ENCODE assay signal across 8 cellular contexts in the genomic region with DNA sequence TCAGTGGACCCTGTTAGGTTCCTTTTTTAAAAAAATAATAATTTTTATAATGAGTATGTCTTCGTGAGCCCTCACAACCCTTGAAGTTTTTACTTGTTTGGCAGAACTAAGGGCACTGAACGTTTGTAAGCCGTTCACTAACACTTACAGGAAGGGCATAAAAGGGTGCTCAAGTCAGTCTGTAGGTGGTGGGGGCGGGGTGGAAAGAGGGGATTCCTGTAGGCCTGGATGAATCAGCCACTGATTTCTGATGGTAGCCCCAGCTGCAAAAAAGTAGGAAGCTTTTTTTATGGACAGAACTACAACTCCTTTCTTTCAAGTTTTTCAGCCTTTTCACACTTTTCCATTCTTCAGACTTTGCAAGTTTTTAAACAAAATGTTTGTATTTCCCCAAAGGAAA. TPM values are rescaled to one million over a fixed set of nuclear protein-coding genes. Genes with fewer than 3 reads are reported as not detected.
DNase-seq lines count a peak whose midpoint lies in the region; ATAC-seq and TF ChIP-seq lines count a peak whose summit lies in the region.

No MANE protein-coding gene starts in this region.

- DNase-seq in HT1080 (ENCODE audit: low read depth), result peak; percentile 15
- peak; percentile 69 for DNase-seq in activated T-cell treated with anti-CD3 and anti-CD28 coated beads, Interleukin-2, amount 50 U/mL, for 4 hours
- DNase-seq in hepatocyte (ENCODE audit: low spot score), result no peak
- peak; percentile 49 for DNase-seq in stimulated activated CD8-positive, alpha-beta memory T cell treated with anti-CD3 and anti-CD28 coated beads, Interleukin-12 subunit alpha, Interleukin-12 subunit beta, amount 100 ng/mL, for 4 hours (ENCODE audit: low read depth)
- no peak for DNase-seq in GF-D8 (lab: John Stamatoyannopoulos, UW)
- no peak for DNase-seq in NCI-H2029 treated with DMSO at 0.1 percent for 48 hours (lab: John Stamatoyannopoulos, UW)
- no peak for DNase-seq in DMS53 (lab: John Stamatoyannopoulos, UW)

- no peak overlapping the region for H3K4me3 ChIP-seq in hepatocyte

- H3K9me3 Mint-ChIP-seq in activated T-cell treated with anti-CD3 and anti-CD28 coated beads, Interleukin-2, amount 50 U/mL, for 4 hours, result no peaks in the 10 kb centered on the region

- WGBS in hepatocyte (ENCODE audit: low lambda C conversion rate, missing lambda C conversion rate), result 62% methylated on average over 4 of the region's 4 CpGs

- no peaks in the 10 kb centered on the region for H3K27me3 ChIP-seq in hepatocyte

- no peak for TF ChIP-seq CTCF in hepatocyte (IDR thresholded peaks at IDR 0.05; ENCODE audit: poor library complexity)

- H3K27ac ChIP-seq in hepatocyte, result peak overlapping the region; percentile 79

- peak overlapping the region; percentile 23 for H3K4me2 ChIP-seq in hepatocyte

- H3K9me3 ChIP-seq in hepatocyte (ENCODE audit: low read depth), result no peaks in the 10 kb centered on the region

- no peaks in the 10 kb centered on the region for H3K27me3 Mint-ChIP-seq in activated T-cell treated with anti-CD3 and anti-CD28 coated beads, Interleukin-2, amount 50 U/mL, for 4 hours (ENCODE audit: low read depth)

- H3K36me3 Mint-ChIP-seq in activated T-cell treated with anti-CD3 and anti-CD28 coated beads, Interleukin-2, amount 50 U/mL, for 4 hours (ENCODE audit: insufficient read depth), result no peaks in the 10 kb centered on the region

- peaks cover 98% of the 10 kb centered on the region for H3K79me2 ChIP-seq in hepatocyte

- peaks cover 85% of the 10 kb centered on the region for H3K4me1 Mint-ChIP-seq in activated T-cell treated with anti-CD3 and anti-CD28 coated beads, Interleukin-2, amount 50 U/mL, for 4 hours (ENCODE audit: low read depth)

- H3K36me3 ChIP-seq in hepatocyte (replicated peaks; ENCODE audit: insufficient read depth, low read depth), result no peaks in the 10 kb centered on the region

- H3K4me1 ChIP-seq in hepatocyte (ENCODE audit: insufficient read depth), result peaks cover 56% of the 10 kb centered on the region

- H3K9me2 ChIP-seq in hepatocyte (replicated peaks; ENCODE audit: insufficient read depth), result no peaks in the 10 kb centered on the region

- H2AFZ ChIP-seq in hepatocyte, result no peak overlapping the region

- peaks cover 31% of the 10 kb centered on the region for H4K20me1 ChIP-seq in hepatocyte (ENCODE audit: insufficient read depth, poor library complexity, severe bottlenecking)

- peak overlapping the region; percentile 24 for H3K4me3 Mint-ChIP-seq in activated T-cell treated with anti-CD3 and anti-CD28 coated beads, Interleukin-2, amount 50 U/mL, for 4 hours

- ATAC-seq in activated T-cell treated with anti-CD3 and anti-CD28 coated beads, Interleukin-2, amount 50 U/mL, for 4 hours, result peak; percentile 79 to 85
- no peak for ATAC-seq in HG02642 (IDR thresholded peaks at IDR 0.05; ENCODE audit: poor library complexity, unreplicated experiment)

RNA-seq across cellular contexts. Expression of a gene that starts 35.8 kb away (rescaled TPM):
- 12.6 and 14.0 TPM in 2 replicates for total RNA-seq in HT1080 (2014; rRNA removed; shearing (Covaris generic))
- 2.8 and 4.3 TPM in 2 replicates for polyA plus RNA-seq in HT1080 (2015; cell fraction: cytosol; rRNA removed)
- polyA plus RNA-seq in HT1080 (2015; cell fraction: nucleus; rRNA removed), result 7.1 and 8.1 TPM in 2 replicates
- 10 to 100 TPM; 21.1 to 23.6 (median 22.5) TPM for total RNA-seq in activated T-cell treated with anti-CD3 and anti-CD28 coated beads, Interleukin-2, amount 50 U/mL, for 4 hours
- 86.3 and 109 TPM in 2 replicates for total RNA-seq in hepatocyte
- 36.4 and 38.9 TPM in 2 replicates for polyA plus RNA-seq in hepatocyte

Comparison
In these comparisons a context has a peak if more than half of its experiments do, and no peak if none do; other contexts are left out.
1. DNase-seq: peak in HT1080 (single experiment), activated T-cell treated with anti-CD3 and anti-CD28 coated beads, Interleukin-2, amount 50 U/mL, for 4 hours (single experiment) and stimulated activated CD8-positive, alpha-beta memory T cell treated with anti-CD3 and anti-CD28 coated beads, Interleukin-12 subunit alpha, Interleukin-12 subunit beta, amount 100 ng/mL, for 4 hours (single experiment); none in hepatocyte (single experiment), GF-D8 (single experiment), NCI-H2029 treated with DMSO at 0.1 percent for 48 hours (single experiment) and DMS53 (single experiment).